In genomic region chr6:24960991-24961475, GRCh38 we compare ENCODE assay signal across 15 cellular contexts. TPM values are rescaled to one million over a fixed set of nuclear protein-coding genes. Genes with fewer than 3 reads are reported as not detected.
DNase-seq lines count a peak whose midpoint lies in the region; ATAC-seq and TF ChIP-seq lines count a peak whose summit lies in the region.
"Had no signal": no experiment of that assay in that cellular context is flagged by ENCODE, and none has a peak within 500 bp of the region (broad histone marks: within the 10 kb centered on the region; RNA-seq: fewer than 3 reads in every experiment).

No MANE protein-coding gene starts in this region.

- H3K4me1 ChIP-seq in HEK293 (ENCODE audit: control insufficient read depth, insufficient read depth, low read length), result peaks cover 6% of the 10 kb centered on the region; the same call in 1 of the 2 replicates
- no peaks in the 10 kb centered on the region for H3K4me1 ChIP-seq in neural progenitor cell
- H3K4me1 ChIP-seq: pancreas had no signal

- ATAC-seq in activated CD8-positive, alpha-beta T cell treated with anti-CD3 and anti-CD28 coated beads for 36 hours, result peak; percentile 52
- peak; percentile 74 to 93 for ATAC-seq in naive thymus-derived CD8-positive, alpha-beta T cell
- no peak for ATAC-seq in left ventricle myocardium superior
- ATAC-seq: pancreas had no signal

- no peaks in the 10 kb centered on the region for H3F3A ChIP-seq in neural progenitor cell (ENCODE audit: low read depth)

- no peaks in the 10 kb centered on the region for H3K79me2 ChIP-seq in neural progenitor cell (ENCODE audit: low read depth)

- POLR2A ChIA-PET in HEK293 (lab: Yijun Ruan, JAX), result no interaction called here
- POLR2A ChIA-PET in activated CD8-positive, alpha-beta T cell treated with anti-CD3 and anti-CD28 coated beads for 36 hours (lab: Charles Lee), result interaction anchor here (1.0 to 3.3 kb wide), 6 partner anchors 9 to 56 kb away, joined by 3 to 16 read pairs (median 4); no protein-coding TSS in a partner anchor
- POLR2A ChIA-PET in naive thymus-derived CD8-positive, alpha-beta T cell (lab: Charles Lee), result interaction anchor here (0.6 to 25.0 kb wide), 8 partner anchors 10 to 89 kb away, joined by 3 to 1085 read pairs (median 6); partner anchors contain the start of gene RIPOR2

- peaks cover 5% of the 10 kb centered on the region for H3K9me3 Mint-ChIP-seq in activated CD8-positive, alpha-beta T cell treated with anti-CD3 and anti-CD28 coated beads for 36 hours
- H3K9me3 Mint-ChIP-seq in naive thymus-derived CD8-positive, alpha-beta T cell, result peaks cover 0 to 7% (median 4%) of the 10 kb centered on the region in 9 donors
- no peaks in the 10 kb centered on the region for H3K9me3 Mint-ChIP-seq in neural progenitor cell
- H3K9me3 Mint-ChIP-seq: type B pancreatic cell had no signal

- H4K20me1 ChIP-seq in neural progenitor cell (ENCODE audit: low read depth), result no peaks in the 10 kb centered on the region

- intact Hi-C loops in activated CD8-positive, alpha-beta T cell treated with anti-CD3 and anti-CD28 coated beads for 36 hours (cut with micrococcal nuclease), result no loop called here
- intact Hi-C loops in left ventricle myocardium superior (cut with micrococcal nuclease), result no loop called here

- H3K4me3 ChIP-seq in HEK293 (ENCODE audit: low read depth, low read length) (no peak overlapping the region), neural progenitor cell (no peak overlapping the region)
- H3K4me3 ChIP-seq: dorsolateral prefrontal cortex, pancreas had no signal

- H3K4me2 ChIP-seq in neural progenitor cell, result no peak overlapping the region

- no peaks in the 10 kb centered on the region for H3K27me3 Mint-ChIP-seq in activated CD8-positive, alpha-beta T cell treated with anti-CD3 and anti-CD28 coated beads for 36 hours
- H3K27me3 Mint-ChIP-seq in naive thymus-derived CD8-positive, alpha-beta T cell, result no peaks in the 10 kb centered on the region
- H3K27me3 Mint-ChIP-seq in neural progenitor cell (ENCODE audit: insufficient read depth, low read depth), result no peaks in the 10 kb centered on the region
- H3K27me3 Mint-ChIP-seq: type B pancreatic cell had no signal

- H3K27ac Mint-ChIP-seq in activated CD8-positive, alpha-beta T cell treated with anti-CD3 and anti-CD28 coated beads for 36 hours, result peak overlapping the region; percentile 77
- H3K27ac Mint-ChIP-seq in naive thymus-derived CD8-positive, alpha-beta T cell, result peak overlapping the region; percentile 90 to 100 (median 96)
- no peak overlapping the region for H3K27ac Mint-ChIP-seq in neural progenitor cell
- H3K27ac Mint-ChIP-seq: type B pancreatic cell had no signal

- H3K9me3 ChIP-seq in HEK293 (ENCODE audit: control insufficient read depth, insufficient read depth, low read depth, low read length), result no peaks in the 10 kb centered on the region
- no peaks in the 10 kb centered on the region for H3K9me3 ChIP-seq in neural progenitor cell (ENCODE audit: low read depth)
- H3K9me3 ChIP-seq: pancreas had no signal

- TF ChIP-seq CTCF in HEK293 (tag by site-specific recombination; IDR thresholded peaks at IDR 0.05), result no peak
- TF ChIP-seq CTCF in activated CD8-positive, alpha-beta T cell treated with anti-CD3 and anti-CD28 coated beads for 36 hours (IDR thresholded peaks at IDR 0.05), result no peak
- TF ChIP-seq CTCF in neural progenitor cell (IDR thresholded peaks at IDR 0.05), result no peak

- H2AFZ ChIP-seq in neural progenitor cell (replicated peaks), result no peak overlapping the region

- CTCF ChIA-PET in HEK293 (lab: Yijun Ruan, JAX), result interaction anchor here (2.8 to 3.4 kb wide), 2 partner anchors 28 to 30 kb away, joined by 12 to 16 read pairs; no protein-coding TSS in a partner anchor
- CTCF ChIA-PET in activated CD8-positive, alpha-beta T cell treated with anti-CD3 and anti-CD28 coated beads for 36 hours (lab: Charles Lee), result interaction anchor here (0.9 to 3.3 kb wide), 6 partner anchors 10 to 57 kb away, joined by 3 to 18 read pairs (median 8); no protein-coding TSS in a partner anchor

- no peak overlapping the region for H3K9ac ChIP-seq in neural progenitor cell

- H3K36me3 Mint-ChIP-seq in activated CD8-positive, alpha-beta T cell treated with anti-CD3 and anti-CD28 coated beads for 36 hours (ENCODE audit: low read depth), result peaks cover 23% of the 10 kb centered on the region
- H3K36me3 Mint-ChIP-seq in naive thymus-derived CD8-positive, alpha-beta T cell, result peaks cover 0 to 16% (median 6%) of the 10 kb centered on the region in 3 donors
- no peaks in the 10 kb centered on the region for H3K36me3 Mint-ChIP-seq in neural progenitor cell
- H3K36me3 Mint-ChIP-seq: type B pancreatic cell had no signal

- no peak overlapping the region for H3K27ac ChIP-seq in HEK293 (ENCODE audit: extremely low read depth, low read depth, low read length)
- H3K27ac ChIP-seq in neural progenitor cell, result no peak overlapping the region
- H3K27ac ChIP-seq: dorsolateral prefrontal cortex, pancreas had no signal

- H3K36me3 ChIP-seq in HEK293 (ENCODE audit: control insufficient read depth in 2 of 2, insufficient read depth in 1 of 2, low read length in 2 of 2) (no peaks in the 10 kb centered on the region), neural progenitor cell (no peaks in the 10 kb centered on the region)
- H3K36me3 ChIP-seq: pancreas had no signal

- DNase-seq in NCI-H2196 (lab: John Stamatoyannopoulos, UW; ENCODE audit: unreplicated experiment) (peak; percentile 5), NCI-H2196 treated with DMSO at 0.1 percent for 48 hours (lab: John Stamatoyannopoulos, UW; ENCODE audit: unreplicated experiment) (no peak), left ventricle myocardium superior (no peak), neural progenitor cell (ENCODE audit: low spot score) (no peak), SHP77 treated with DMSO at 0.1 percent for 48 hours (lab: John Stamatoyannopoulos, UW) (no peak)
- DNase-seq in activated CD8-positive, alpha-beta T cell treated with anti-CD3 and anti-CD28 coated beads for 36 hours, result no peak
- DNase-seq in naive thymus-derived CD8-positive, alpha-beta T cell, result peak in 6 of 10 donors; percentile 11 to 70 (median 48)
- DNase-seq: DMS53; dorsolateral prefrontal cortex; KG1; pancreas; stimulated activated CD4-positive, alpha-beta T cell treated with anti-CD3 and anti-CD28 coated beads, Interleukin-12 subunit alpha, Interleukin-12 subunit beta, amount 100 ng/mL, for 4 hours; T-helper 9 cell had no signal

- peaks cover 69% of the 10 kb centered on the region for H3K4me1 Mint-ChIP-seq in activated CD8-positive, alpha-beta T cell treated with anti-CD3 and anti-CD28 coated beads for 36 hours (ENCODE audit: low read depth)
- peaks cover 44 to 93% (median 83%) of the 10 kb centered on the region in 4 donors for H3K4me1 Mint-ChIP-seq in naive thymus-derived CD8-positive, alpha-beta T cell
- H3K4me1 Mint-ChIP-seq in neural progenitor cell, result no peaks in the 10 kb centered on the region

- no peaks in the 10 kb centered on the region for H3K27me3 ChIP-seq in neural progenitor cell
- H3K27me3 ChIP-seq: pancreas had no signal

- peak overlapping the region; percentile 34 for H3K4me3 Mint-ChIP-seq in activated CD8-positive, alpha-beta T cell treated with anti-CD3 and anti-CD28 coated beads for 36 hours
- H3K4me3 Mint-ChIP-seq in naive thymus-derived CD8-positive, alpha-beta T cell, result peak overlapping the region; percentile 34 to 85 (median 67)
- no peak overlapping the region for H3K4me3 Mint-ChIP-seq in neural progenitor cell
- H3K4me3 Mint-ChIP-seq: type B pancreatic cell had no signal

TF ChIP-seq in HEK293, 187 proteins besides CTCF, POLR2A, EP300 and RAD21 (continues in another document):
- TF ChIP-seq ZNF488 (tag by site-specific recombination; IDR thresholded peaks at IDR 0.05) (peak; percentile 93), ZIC2 (tag by site-specific recombination; IDR thresholded peaks at IDR 0.05) (peak; percentile 73), ZNF501 (tag by site-specific recombination; IDR thresholded peaks at IDR 0.05) (no peak), ZNF280C (tag by site-specific recombination; IDR thresholded peaks at IDR 0.05) (no peak), GLIS1 (tag by site-specific recombination; IDR thresholded peaks at IDR 0.05) (peak; percentile 25; the same call in 1 of the 2 replicates), ZBTB20 (tag by site-specific recombination; IDR thresholded peaks at IDR 0.05) (no peak), FEZF1 (tag by site-specific recombination; IDR thresholded peaks at IDR 0.05) (peak; percentile 99)

RNA-seq across cellular contexts. Expression of gene RIPOR2, which starts 25.3 kb away (rescaled TPM):
- total RNA-seq in activated CD8-positive, alpha-beta T cell treated with anti-CD3 and anti-CD28 coated beads for 36 hours, result 10 to 100 TPM; 88.3 to 96.3 TPM
- total RNA-seq in naive thymus-derived CD8-positive, alpha-beta T cell, result 100 to 1,000 TPM; 511 to 531 TPM
- polyA plus RNA-seq in naive thymus-derived CD8-positive, alpha-beta T cell, result 100 to 1,000 TPM; 413 to 542 (median 468) TPM
- total RNA-seq in left ventricle myocardium superior (3.6 TPM), neural progenitor cell (ENCODE audit: low replicate concordance) (0.26 and 1.1 TPM in 2 replicates)

Comparison
In these comparisons a context has a peak if more than half of its experiments do, and no peak if none do; other contexts are left out.
1. DNase-seq: peak in NCI-H2196 (single experiment) and naive thymus-derived CD8-positive, alpha-beta T cell (6 of 10); none in NCI-H2196 treated with DMSO at 0.1 percent for 48 hours (single experiment), activated CD8-positive, alpha-beta T cell treated with anti-CD3 and anti-CD28 coated beads for 36 hours (single experiment), left ventricle myocardium superior (single experiment), neural progenitor cell (single experiment) and SHP77 treated with DMSO at 0.1 percent for 48 hours (single experiment).
2. RNA of gene RIPOR2, which starts 25.3 kb away (total RNA-seq): 511 to 531 TPM in naive thymus-derived CD8-positive, alpha-beta T cell and 88.3 to 96.3 TPM in activated CD8-positive, alpha-beta T cell treated with anti-CD3 and anti-CD28 coated beads for 36 hours; 3.6 TPM in left ventricle myocardium superior (single experiment) and 0.26 to 1.1 TPM in neural progenitor cell; every median in the first group is over 10 times any median in the second.